ENCODE assay signal across 22 cellular contexts in the genomic region with DNA sequence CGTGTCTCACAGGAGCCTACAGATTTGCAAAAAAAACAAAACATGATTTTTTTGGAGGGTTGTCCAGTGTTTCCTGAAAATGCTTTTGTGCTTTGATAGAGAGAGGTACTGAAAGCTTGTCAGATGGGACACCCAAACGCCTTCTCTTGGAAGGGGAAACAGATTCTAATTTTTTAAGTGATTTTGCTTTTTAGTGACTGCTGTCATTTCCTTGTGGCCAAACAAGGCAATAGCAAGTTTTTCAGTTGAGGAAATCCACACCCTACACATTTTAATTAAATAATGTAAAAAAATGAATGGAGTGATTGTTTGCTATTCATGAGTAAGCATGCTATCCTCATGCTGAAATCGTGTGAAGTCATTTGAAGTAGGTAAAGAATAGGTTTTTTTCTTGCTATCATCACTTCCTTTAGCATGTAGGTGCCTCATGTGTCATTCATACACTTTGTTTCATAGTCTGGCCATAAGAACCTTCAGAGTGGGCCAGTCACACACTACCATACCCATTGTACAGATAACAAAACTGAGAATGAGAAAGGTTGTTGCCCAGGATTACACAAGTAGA.
A peak's percentile ranks its signal among the peaks of the same experiment; 100 is the strongest.
DNase-seq lines count a peak whose midpoint lies in the region; ATAC-seq and TF ChIP-seq lines count a peak whose summit lies in the region.
"Had no signal": no experiment of that assay in that cellular context is flagged by ENCODE, and none has a peak within 500 bp of the region (broad histone marks: within the 10 kb centered on the region; RNA-seq: fewer than 3 reads in every experiment).

No MANE protein-coding gene starts in this region.

- H3K27ac Mint-ChIP-seq in neural crest cell (ENCODE audit: unreplicated experiment) = no peak overlapping the region
- H3K27ac Mint-ChIP-seq: activated naive CD4-positive, alpha-beta T cell treated with anti-CD3 and anti-CD28 coated beads, Interleukin-2, amount 50 U/mL, for 24 hours; T-helper 1 cell treated with Interleukin-12 subunit alpha and Interleukin-12 subunit beta and Interleukin-4 antibody, amounts not matched to agents 30 μg/mL and 1 μg/mL, for 36 hours had no signal

- H4K8ac ChIP-seq in neuronal stem cell (ENCODE audit: low read depth, low read length) = no peak overlapping the region

- no peak overlapping the region for H2AK5ac ChIP-seq in neuronal stem cell (ENCODE audit: low read depth, low read length)

- H3K79me2 ChIP-seq in PC-9 (ENCODE audit: low read depth) = no peaks in the 10 kb centered on the region

- no peak overlapping the region for H3K23ac ChIP-seq in neuronal stem cell (ENCODE audit: low read depth, low read length, poor library complexity)

- no peak overlapping the region for H4K91ac ChIP-seq in neuronal stem cell (ENCODE audit: low read depth, low read length, poor library complexity)

- H2AFZ ChIP-seq in PC-9 (no peak overlapping the region), neuronal stem cell (ENCODE audit: low read length) (no peak overlapping the region)

- no peaks in the 10 kb centered on the region for H3K27me3 ChIP-seq in PC-9 (ENCODE audit: insufficient read depth, low read depth)
- H3K27me3 ChIP-seq in neuronal stem cell (ENCODE audit: control insufficient read depth in 3 of 3, insufficient read depth in 3 of 3, low read depth in 1 of 3, low read length in 3 of 3) = no peaks in the 10 kb centered on the region
- H3K27me3 ChIP-seq: BLaER1, neutrophil had no signal

- no peaks in the 10 kb centered on the region for H3K36me3 ChIP-seq in PC-9 (ENCODE audit: low read depth)
- no peaks in the 10 kb centered on the region for H3K36me3 ChIP-seq in neuronal stem cell (replicated peaks in 1 of 2; ENCODE audit: control insufficient read depth in 2 of 2, insufficient read depth in 2 of 2, low read length in 2 of 2)
- H3K36me3 ChIP-seq: neutrophil had no signal

- no TSS peak for BruUV-seq in PC-9 (replicated peaks; lab: Mats Ljungman, UMichigan)

- H3K27ac ChIP-seq in PC-9 = no peak overlapping the region
- H3K27ac ChIP-seq in epithelial cell of prostate = peak overlapping the region; percentile 28
- H3K27ac ChIP-seq in neuronal stem cell (replicated peaks; ENCODE audit: low read length) = no peak overlapping the region
- H3K27ac ChIP-seq: BLaER1, neutrophil had no signal

- no peak overlapping the region for H2BK5ac ChIP-seq in neuronal stem cell (ENCODE audit: low read length)

- no peak overlapping the region for H2BK12ac ChIP-seq in neuronal stem cell (ENCODE audit: low read length)

- no peaks in the 10 kb centered on the region for H3K4me1 Mint-ChIP-seq in neural crest cell
- H3K4me1 Mint-ChIP-seq: activated naive CD4-positive, alpha-beta T cell treated with anti-CD3 and anti-CD28 coated beads, Interleukin-2, amount 50 U/mL, for 24 hours had no signal

- H2BK15ac ChIP-seq in neuronal stem cell (ENCODE audit: low read length) = no peak overlapping the region

- no peak overlapping the region for H3K4me3 Mint-ChIP-seq in neural crest cell
- H3K4me3 Mint-ChIP-seq: activated naive CD4-positive, alpha-beta T cell treated with anti-CD3 and anti-CD28 coated beads, Interleukin-2, amount 50 U/mL, for 24 hours; T-helper 1 cell treated with Interleukin-12 subunit alpha and Interleukin-12 subunit beta and Interleukin-4 antibody, amounts not matched to agents 30 μg/mL and 1 μg/mL, for 36 hours had no signal

- H3K9ac ChIP-seq in neuronal stem cell (ENCODE audit: low read depth, low read length, poor library complexity) = no peak overlapping the region
- H3K9ac ChIP-seq: BLaER1 had no signal

- H3K27me3 Mint-ChIP-seq in neural crest cell (ENCODE audit: low read depth) = no peaks in the 10 kb centered on the region
- H3K27me3 Mint-ChIP-seq: activated naive CD4-positive, alpha-beta T cell treated with anti-CD3 and anti-CD28 coated beads, Interleukin-2, amount 50 U/mL, for 24 hours had no signal

- POLR2A ChIA-PET in PC-9 (lab: Charles Lee; ENCODE audit: unreplicated experiment) = no interaction called here

- no peak overlapping the region for H3K4ac ChIP-seq in neuronal stem cell (ENCODE audit: low read length)

- H4K20me1 ChIP-seq in PC-9 (ENCODE audit: insufficient read depth) = no peaks in the 10 kb centered on the region; the same call in 1 of the 2 replicates

- no peaks in the 10 kb centered on the region for H3F3A ChIP-seq in PC-9 (ENCODE audit: insufficient read depth, low read depth)

- H2BK120ac ChIP-seq in neuronal stem cell (ENCODE audit: low read depth, low read length) = no peak overlapping the region

- ATAC-seq in HG02678 (IDR thresholded peaks at IDR 0.05; ENCODE audit: unreplicated experiment) (no peak), GM18517 (IDR thresholded peaks at IDR 0.05; ENCODE audit: unreplicated experiment) (no peak)
- ATAC-seq: mucosa of descending colon; stimulated activated naive CD8-positive, alpha-beta T cell treated with anti-CD3 and anti-CD28 coated beads, Interleukin-15, Interleukin-2, amounts not matched to agents 100 U/mL and 50 U/mL, for 24 hours had no signal

- no peak overlapping the region for H3K18ac ChIP-seq in neuronal stem cell (ENCODE audit: low read length)

- TF ChIP-seq CTCF in AG10803 (conservative IDR thresholded peaks at IDR 0.05; ENCODE audit: low read length) = 0 out of 2 replicates have a peak, but pooled peaks have one; percentile 10
- peak; percentile 20; the same call in 1 of the 2 replicates for TF ChIP-seq CTCF in PC-9 (conservative IDR thresholded peaks at IDR 0.05)
- TF ChIP-seq CTCF in neural crest cell (conservative IDR thresholded peaks at IDR 0.05) = peak; percentile 38

- H3K9me3 ChIP-seq in PC-9 (ENCODE audit: insufficient read depth, low read depth) (no peaks in the 10 kb centered on the region; the same call in 1 of the 2 replicates), neuronal stem cell (replicated peaks in 1 of 2; ENCODE audit: control insufficient read depth in 2 of 2, insufficient read depth in 1 of 2, low read depth in 1 of 2, low read length in 2 of 2) (peaks cover 0 to 2% of the 10 kb centered on the region in 2 donors)
- H3K9me3 ChIP-seq: BLaER1, Caco-2, mucosa of descending colon, neutrophil had no signal

- H3K36me3 Mint-ChIP-seq in neural crest cell (ENCODE audit: low read depth) = no peaks in the 10 kb centered on the region
- H3K36me3 Mint-ChIP-seq: activated naive CD4-positive, alpha-beta T cell treated with anti-CD3 and anti-CD28 coated beads, Interleukin-2, amount 50 U/mL, for 24 hours had no signal

- H3K14ac ChIP-seq in neuronal stem cell (ENCODE audit: low read length) = no peak overlapping the region

- intact Hi-C loops in PC-9 (cut with micrococcal nuclease; ENCODE audit: unreplicated experiment) = no loop called here

- H3K9me3 Mint-ChIP-seq in neural crest cell = peaks cover 3% of the 10 kb centered on the region
- H3K9me3 Mint-ChIP-seq: T-helper 1 cell treated with Interleukin-12 subunit alpha and Interleukin-12 subunit beta and Interleukin-4 antibody, amounts not matched to agents 30 μg/mL and 1 μg/mL, for 36 hours had no signal

- H3K4me3 ChIP-seq in AG10803 (ENCODE audit: low read length) (no peak overlapping the region), PC-9 (no peak overlapping the region), neuronal stem cell (ENCODE audit: low read length in 2 of 2) (no peak overlapping the region)
- H3K4me3 ChIP-seq: BLaER1, mucosa of descending colon had no signal

- H3K4me1 ChIP-seq in PC-9 (replicated peaks; ENCODE audit: insufficient read depth) (0 out of 2 replicates have a peak, but pooled peaks cover 4% of the 10 kb centered on the region), neuronal stem cell (ENCODE audit: control insufficient read depth in 2 of 2, insufficient read depth in 1 of 2, low read depth in 1 of 2, low read length in 2 of 2) (peaks cover 0 to 2% of the 10 kb centered on the region in 2 donors)
- H3K4me1 ChIP-seq: Caco-2 had no signal

- CTCF ChIA-PET in PC-9 (lab: Charles Lee) = no interaction called here

- no CpG with 5 or more reads among the region's 3 CpGs for WGBS in neuronal stem cell (ENCODE audit: extremely low coverage in 2 of 2, insufficient read length in 2 of 2, insufficient replicate concordance in 1 of 2), 2 donors

- H3K79me1 ChIP-seq in neuronal stem cell (ENCODE audit: low read depth, low read length) = no peaks in the 10 kb centered on the region

- DNase-seq in AG10803 (ENCODE audit: low read depth) = no peak
- DNase-seq in PC-9 = peak in 1 of 2 experiments; percentile 46
- DNase-seq in epithelial cell of prostate (ENCODE audit: low read depth, low spot score) = peak; percentile 77
- no peak for DNase-seq in neural crest cell (ENCODE audit: low read depth, low spot score)
- DNase-seq in neuronal stem cell (ENCODE audit: low spot score) = no peak
- no peak for DNase-seq in NCI-H128 (lab: John Stamatoyannopoulos, UW; ENCODE audit: unreplicated experiment)
- DNase-seq: activated CD4-positive, alpha-beta T cell treated with anti-CD3 and anti-CD28 coated beads for 4 hours; Caco-2; hippocampal formation; mucosa of descending colon; NCI-H1092 treated with DMSO at 0.1 percent for 48 hours; NCI-H2081 treated with DMSO at 0.1 percent for 48 hours; OCI-M1; small intestine; stimulated activated CD4-positive, alpha-beta T cell treated with anti-CD3 and anti-CD28 coated beads, Interleukin-4, amount 100 ng/mL, for 1 hour; stimulated activated naive CD8-positive, alpha-beta T cell treated with anti-CD3 and anti-CD28 coated beads, Interleukin-15, Interleukin-2, amounts not matched to agents 100 U/mL and 50 U/mL, for 24 hours had no signal

- no peaks in the 10 kb centered on the region for H3K9me2 ChIP-seq in PC-9 (ENCODE audit: insufficient read depth)

- H3K4me2 ChIP-seq in PC-9 (no peak overlapping the region), neuronal stem cell (ENCODE audit: insufficient read depth, low read length, poor library complexity, severe bottlenecking) (no peak overlapping the region)
- H3K4me2 ChIP-seq: BLaER1 had no signal
